11 cellular contexts compared by ENCODE assay signal in the genomic region with DNA sequence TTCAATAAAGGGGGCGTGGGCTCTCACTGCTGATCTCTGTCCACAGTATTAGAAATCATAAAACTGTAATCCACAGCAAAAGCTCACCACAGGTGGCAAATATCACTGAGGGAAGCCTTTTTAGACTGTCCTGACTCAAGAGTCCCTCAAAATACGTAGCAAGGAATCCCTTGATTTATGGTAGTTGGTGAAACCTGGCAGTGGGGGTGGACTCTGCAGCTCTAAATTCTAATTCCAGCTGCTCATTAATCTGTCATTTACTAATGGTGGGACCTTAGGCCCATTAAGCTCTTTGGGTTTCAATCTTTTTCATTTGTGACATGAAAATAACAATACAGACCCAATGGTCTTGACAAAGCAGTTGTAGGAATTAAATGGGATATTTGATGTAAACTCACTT.
"Had no signal": no experiment of that assay in that cellular context is flagged by ENCODE, and none has a peak within 500 bp of the region (broad histone marks: within the 10 kb centered on the region; RNA-seq: fewer than 3 reads in every experiment).

No MANE protein-coding gene starts in this region.

- H3K9me3 ChIP-seq: HAP-1 had no signal

- H3K9me3 Mint-ChIP-seq: HFFc6 had no signal

- H3K4me3 Mint-ChIP-seq: HFFc6 had no signal

- H3K27ac ChIP-seq: GM23248, HL-60 had no signal

- FAIRE-seq: HepG2, K562 had no signal

- H3K27ac Mint-ChIP-seq: HFFc6 had no signal

- H3K36me3 ChIP-seq: HAP-1 had no signal

- H3K4me1 ChIP-seq: HAP-1 had no signal

- DNase-seq: GM23248, GOT3, H7, HFFc6, IMR-90, KG1 had no signal

- ATAC-seq: HCT116, HepG2, K562 had no signal

- H3K4me3 ChIP-seq: GM23248, HAP-1, K562 had no signal
